9 cellular contexts compared by ENCODE assay signal in genomic region chr11:117827521-117828511, GRCh38. TPM values are rescaled to one million over a fixed set of nuclear protein-coding genes. Genes with fewer than 3 reads are reported as not detected.
DNase-seq lines count a peak whose midpoint lies in the region; ATAC-seq, FAIRE-seq and TF ChIP-seq lines count a peak whose summit lies in the region.
"Had no signal": no experiment of that assay in that cellular context is flagged by ENCODE, and none has a peak within 500 bp of the region (broad histone marks: within the 10 kb centered on the region; RNA-seq: fewer than 3 reads in every experiment).

No MANE protein-coding gene starts in this region.

- no peak for TF ChIP-seq CTCF in kidney (IDR thresholded peaks at IDR 0.05; ENCODE audit: borderline replicate concordance, extremely low read depth, insufficient read depth)
- TF ChIP-seq CTCF in upper lobe of left lung (IDR thresholded peaks at IDR 0.05) = no peak
- TF ChIP-seq CTCF in BE2C (IDR thresholded peaks at IDR 0.05; ENCODE audit: low read depth, low read length) = no peak

- H3K36me3 ChIP-seq in kidney (ENCODE audit: control insufficient read depth in 1 of 2, insufficient read depth in 2 of 2, low read length in 2 of 2) = peaks cover 0 to 9% of the 10 kb centered on the region in 2 donors
- no peaks in the 10 kb centered on the region for H3K36me3 ChIP-seq in upper lobe of left lung
- H3K36me3 ChIP-seq in BE2C = no peaks in the 10 kb centered on the region

- no peak for TF ChIP-seq POLR2A in upper lobe of left lung (IDR thresholded peaks at IDR 0.05)

- intact Hi-C loops in kidney (cut with DNase I) = no loop called here

- no peak for TF ChIP-seq EP300 in upper lobe of left lung (IDR thresholded peaks at IDR 0.05)

- H3K4me1 ChIP-seq in kidney (ENCODE audit: control insufficient read depth in 1 of 2, insufficient read depth in 1 of 2, low read depth in 1 of 2, low read length in 2 of 2) = peaks cover 24 to 52% of the 10 kb centered on the region in 2 donors
- H3K4me1 ChIP-seq in upper lobe of left lung = peaks cover 36 to 59% (median 52%) of the 10 kb centered on the region in 4 donors
- peaks cover 10% of the 10 kb centered on the region; the same call in 1 of the 2 replicates for H3K4me1 ChIP-seq in BE2C

- H3K27ac Mint-ChIP-seq in activated T-cell treated with anti-CD3 and anti-CD28 coated beads, Interleukin-2, amount 50 U/mL, for 24 hours = peak overlapping the region; percentile 67

- H3K27me3 ChIP-seq in upper lobe of left lung (no peaks in the 10 kb centered on the region), BE2C (no peaks in the 10 kb centered on the region)

- H3K9me3 ChIP-seq in kidney (ENCODE audit: control insufficient read depth in 1 of 2, low read length in 2 of 2) (no peaks in the 10 kb centered on the region), upper lobe of left lung (no peaks in the 10 kb centered on the region), BE2C (no peaks in the 10 kb centered on the region)

- DNase-seq in activated T-cell treated with anti-CD3 and anti-CD28 coated beads, Interleukin-2, amount 50 U/mL, for 24 hours = no peak
- no peak for DNase-seq in activated T-cell treated with anti-CD3 and anti-CD28 coated beads, Interleukin-2, amount 50 U/mL, for 4 hours
- peak; percentile 26 to 34 for DNase-seq in activated T-cell treated with anti-CD3 and anti-CD28 coated beads, Interleukin-2, amount 50 U/mL, for 48 hours
- DNase-seq in kidney (peak; percentile 93), upper lobe of left lung (peak; percentile 20 to 54), COR-L47 (lab: John Stamatoyannopoulos, UW) (no peak), BE2C (no peak)
- no peak for DNase-seq in stimulated activated CD4-positive, alpha-beta T cell treated with anti-CD3 and anti-CD28 coated beads, Interleukin-4, amount 100 ng/mL, for 24 hours
- DNase-seq: SHP77 treated with DMSO at 0.1 percent for 48 hours had no signal

- H3K4me3 Mint-ChIP-seq in activated T-cell treated with anti-CD3 and anti-CD28 coated beads, Interleukin-2, amount 50 U/mL, for 24 hours = peak overlapping the region; percentile 8
- H3K4me3 Mint-ChIP-seq in activated T-cell treated with anti-CD3 and anti-CD28 coated beads, Interleukin-2, amount 50 U/mL, for 4 hours = no peak overlapping the region

- WGBS in upper lobe of left lung, 2 donors = 69 to 70% methylated on average over 8 to 15 of the region's 15 CpGs

- no peaks in the 10 kb centered on the region for H3K27me3 Mint-ChIP-seq in activated T-cell treated with anti-CD3 and anti-CD28 coated beads, Interleukin-2, amount 50 U/mL, for 24 hours
- no peaks in the 10 kb centered on the region for H3K27me3 Mint-ChIP-seq in activated T-cell treated with anti-CD3 and anti-CD28 coated beads, Interleukin-2, amount 50 U/mL, for 4 hours (ENCODE audit: low read depth)

- peak overlapping the region; percentile 93 to 97 for H3K27ac ChIP-seq in kidney (ENCODE audit: low read depth in 2 of 2, low read length in 2 of 2)
- H3K27ac ChIP-seq in upper lobe of left lung = peak overlapping the region; percentile 34 to 71 (median 52)

- H3K9ac ChIP-seq in kidney (ENCODE audit: low read length in 2 of 2) = peak overlapping the region; percentile 35 to 91

- H3K9me3 Mint-ChIP-seq in activated T-cell treated with anti-CD3 and anti-CD28 coated beads, Interleukin-2, amount 50 U/mL, for 24 hours = no peaks in the 10 kb centered on the region
- H3K9me3 Mint-ChIP-seq in activated T-cell treated with anti-CD3 and anti-CD28 coated beads, Interleukin-2, amount 50 U/mL, for 4 hours = no peaks in the 10 kb centered on the region

- H3K4me1 Mint-ChIP-seq in activated T-cell treated with anti-CD3 and anti-CD28 coated beads, Interleukin-2, amount 50 U/mL, for 24 hours (ENCODE audit: low read depth) = peaks cover 70% of the 10 kb centered on the region
- peaks cover 65% of the 10 kb centered on the region for H3K4me1 Mint-ChIP-seq in activated T-cell treated with anti-CD3 and anti-CD28 coated beads, Interleukin-2, amount 50 U/mL, for 4 hours (ENCODE audit: low read depth)

- no peaks in the 10 kb centered on the region for H3K36me3 Mint-ChIP-seq in activated T-cell treated with anti-CD3 and anti-CD28 coated beads, Interleukin-2, amount 50 U/mL, for 24 hours (ENCODE audit: low read depth)
- H3K36me3 Mint-ChIP-seq in activated T-cell treated with anti-CD3 and anti-CD28 coated beads, Interleukin-2, amount 50 U/mL, for 4 hours (ENCODE audit: insufficient read depth) = no peaks in the 10 kb centered on the region

- no peak for ATAC-seq in activated T-cell treated with anti-CD3 and anti-CD28 coated beads, Interleukin-2, amount 50 U/mL, for 4 hours
- no peak for ATAC-seq in upper lobe of left lung (ENCODE audit: low FRiP score in 2 of 2)

- FAIRE-seq in kidney (lab: Jason Lieb, UNC) = no peak

- H3K4me3 ChIP-seq in kidney (ENCODE audit: low read length in 2 of 2) = peak overlapping the region; percentile 51 to 74
- no peak overlapping the region for H3K4me3 ChIP-seq in upper lobe of left lung
- no peak overlapping the region for H3K4me3 ChIP-seq in BE2C (ENCODE audit: low read depth, low read length)

RNA-seq across cellular contexts. Expression of gene FXYD2, which starts 3.3 kb away (rescaled TPM):
- total RNA-seq in activated T-cell treated with anti-CD3 and anti-CD28 coated beads, Interleukin-2, amount 50 U/mL, for 4 hours = under 1 TPM; 0.63 to 0.66 (median 0.63) TPM
- total RNA-seq in kidney (2,527 TPM), upper lobe of left lung (1 to 10 TPM in 4 of 6 donors, under 1 TPM in 2; 0.15 to 4.5 (median 2.4) TPM)
- 9,664 TPM for polyA plus RNA-seq in kidney (ENCODE audit: insufficient read depth, low read depth, low replicate concordance)
- 0.77 TPM for polyA plus RNA-seq in BE2C (2012; ENCODE audit: insufficient read depth, insufficient read length, low read depth)

RNA-seq across cellular contexts. Expression of gene DSCAML1, which starts 30.8 kb away (rescaled TPM):
- total RNA-seq in activated T-cell treated with anti-CD3 and anti-CD28 coated beads, Interleukin-2, amount 50 U/mL, for 4 hours = not detected
- total RNA-seq in kidney = 17.3 TPM
- polyA plus RNA-seq in kidney (ENCODE audit: insufficient read depth, low read depth, low replicate concordance) = 0.95 TPM
- total RNA-seq in upper lobe of left lung = 1 to 10 TPM in 3 of 6 donors, under 1 TPM in 3; 0.30 to 3.1 (median 1.3) TPM
- polyA plus RNA-seq in BE2C (2012; ENCODE audit: insufficient read depth, insufficient read length, low read depth) = 11.8 TPM

RNA-seq across cellular contexts. Expression of gene FXYD6, which starts 48.6 kb away (rescaled TPM):
- under 1 TPM in 2 of 3 donors, not detected in 1; 0.16 to 0.38 TPM for total RNA-seq in activated T-cell treated with anti-CD3 and anti-CD28 coated beads, Interleukin-2, amount 50 U/mL, for 4 hours
- 62.7 TPM for total RNA-seq in kidney
- polyA plus RNA-seq in kidney (ENCODE audit: insufficient read depth, low read depth, low replicate concordance) = 57.8 TPM
- 10 to 100 TPM; 16.2 to 61.4 (median 33.8) TPM for total RNA-seq in upper lobe of left lung
- polyA plus RNA-seq in BE2C (2012; ENCODE audit: insufficient read depth, insufficient read length, low read depth) = 242 TPM

Comparison
In these comparisons a context has a peak if more than half of its experiments do, and no peak if none do; other contexts are left out.
1. DNase-seq: peak in activated T-cell treated with anti-CD3 and anti-CD28 coated beads, Interleukin-2, amount 50 U/mL, for 48 hours (2 of 2), kidney (single experiment) and upper lobe of left lung (2 of 2); none in activated T-cell treated with anti-CD3 and anti-CD28 coated beads, Interleukin-2, amount 50 U/mL, for 24 hours (single experiment), activated T-cell treated with anti-CD3 and anti-CD28 coated beads, Interleukin-2, amount 50 U/mL, for 4 hours (single experiment), COR-L47 (single experiment), stimulated activated CD4-positive, alpha-beta T cell treated with anti-CD3 and anti-CD28 coated beads, Interleukin-4, amount 100 ng/mL, for 24 hours (single experiment) and BE2C (single experiment).
2. H3K4me3 ChIP-seq: peak in kidney (2 of 2); none in upper lobe of left lung (0 of 4) and BE2C (single experiment).
3. RNA of gene FXYD2, which starts 3.3 kb away (total RNA-seq): 2,527 TPM in kidney (single experiment); 0.15 to 4.5 TPM in upper lobe of left lung and 0.63 to 0.66 TPM in activated T-cell treated with anti-CD3 and anti-CD28 coated beads, Interleukin-2, amount 50 U/mL, for 4 hours; every median in the first group is over 100 times any median in the second.
4. RNA of gene FXYD6, which starts 48.6 kb away (total RNA-seq): 62.7 TPM in kidney (single experiment) and 16.2 to 61.4 TPM in upper lobe of left lung; 0.16 to 0.38 TPM in activated T-cell treated with anti-CD3 and anti-CD28 coated beads, Interleukin-2, amount 50 U/mL, for 4 hours; every median in the first group is over 10 times any median in the second.